In the genomic region with DNA sequence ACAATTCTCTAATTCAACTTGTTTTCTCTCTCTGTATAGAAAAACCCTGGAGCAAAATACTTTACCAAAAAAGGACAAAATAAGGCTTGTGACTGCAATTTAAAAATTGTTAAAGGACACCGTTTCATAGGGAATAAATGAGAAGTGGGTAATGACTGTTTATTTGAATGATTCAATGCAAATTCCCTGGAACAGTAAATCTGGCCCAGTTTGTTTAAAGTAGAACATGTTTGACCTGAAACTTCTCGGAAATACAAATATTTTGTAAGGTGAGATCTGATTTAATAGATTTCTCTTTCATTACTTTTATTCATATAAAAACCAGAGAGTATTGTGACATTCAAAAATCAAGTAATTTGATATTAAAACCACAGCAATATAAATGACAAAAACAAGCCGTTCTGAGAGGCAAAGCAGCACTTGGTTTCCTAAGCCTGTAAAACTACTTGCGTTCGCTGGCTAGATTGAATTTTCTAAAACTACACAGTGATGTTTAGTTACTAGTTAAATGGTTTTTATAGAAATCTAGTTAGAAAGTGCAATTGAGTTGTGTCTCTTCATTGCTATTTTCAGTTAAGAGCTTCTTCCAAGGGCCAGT, we compare ENCODE assay signal across 11 cellular contexts.
DNase-seq lines count a peak whose midpoint lies in the region; ATAC-seq, FAIRE-seq and TF ChIP-seq lines count a peak whose summit lies in the region.
"Had no signal": no experiment of that assay in that cellular context is flagged by ENCODE, and none has a peak within 500 bp of the region (broad histone marks: within the 10 kb centered on the region; RNA-seq: fewer than 3 reads in every experiment).

No MANE protein-coding gene starts in this region.

- CTCF ChIA-PET in PC-9 (lab: Charles Lee), result no interaction called here

- H3K4me1 ChIP-seq in PC-9 (replicated peaks; ENCODE audit: insufficient read depth) (peaks cover 18% of the 10 kb centered on the region), muscle layer of duodenum (ENCODE audit: control insufficient read depth in 1 of 2, insufficient read depth in 2 of 2, low read length in 2 of 2) (no peaks in the 10 kb centered on the region)

- H3K4me1 Mint-ChIP-seq in type B pancreatic cell (ENCODE audit: unreplicated experiment), result peaks cover 9% of the 10 kb centered on the region

- no peaks in the 10 kb centered on the region for H3K36me3 Mint-ChIP-seq in type B pancreatic cell

- DNase-seq in PC-9, result peak in 1 of 2 experiments; percentile 70
- no peak for DNase-seq in coronary artery (ENCODE audit: low spot score)
- DNase-seq in type B pancreatic cell (ENCODE audit: extremely low spot score, unreplicated experiment), result no peak
- DNase-seq in frontal cortex (ENCODE audit: low spot score in 2 of 2), result no peak
- DNase-seq in urothelium cell line (ENCODE audit: low spot score), result no peak
- DNase-seq: activated effector memory CD4-positive, alpha-beta T cell treated with anti-CD3 and anti-CD28 coated beads, Interleukin-2, amount 50 U/mL, for 16 hours; cerebellar nuclear complex; left colon; stimulated activated naive CD8-positive, alpha-beta T cell treated with anti-CD3 and anti-CD28 coated beads, Interleukin-15, amount 100 ng/mL, for 72 hours had no signal

- peak overlapping the region; percentile 92 for H3K27ac Mint-ChIP-seq in type B pancreatic cell
- H3K27ac Mint-ChIP-seq: stimulated activated naive CD8-positive, alpha-beta T cell treated with anti-CD3 and anti-CD28 coated beads, Interleukin-15, amount 100 ng/mL, for 72 hours had no signal

- TF ChIP-seq CTCF in PC-9 (conservative IDR thresholded peaks at IDR 0.05) (no peak), coronary artery (IDR thresholded peaks at IDR 0.05) (no peak), type B pancreatic cell (conservative IDR thresholded peaks at IDR 0.05) (no peak)

- H3K27me3 ChIP-seq in PC-9 (ENCODE audit: insufficient read depth, low read depth), result no peaks in the 10 kb centered on the region
- no peaks in the 10 kb centered on the region for H3K27me3 ChIP-seq in muscle layer of duodenum (ENCODE audit: low read depth, low read length)

- no peak for ATAC-seq in HG03095 (IDR thresholded peaks at IDR 0.05; ENCODE audit: unreplicated experiment)
- ATAC-seq: left colon; stimulated activated naive CD8-positive, alpha-beta T cell treated with anti-CD3 and anti-CD28 coated beads, Interleukin-15, amount 100 ng/mL, for 72 hours had no signal

- TSS peak; percentile 42 for BruUV-seq in PC-9 (replicated peaks; lab: Mats Ljungman, UMichigan)

- H3F3A ChIP-seq in PC-9 (ENCODE audit: insufficient read depth, low read depth), result peaks cover 15% of the 10 kb centered on the region

- no peak overlapping the region for H3K4me3 Mint-ChIP-seq in type B pancreatic cell
- H3K4me3 Mint-ChIP-seq: stimulated activated naive CD8-positive, alpha-beta T cell treated with anti-CD3 and anti-CD28 coated beads, Interleukin-15, amount 100 ng/mL, for 72 hours had no signal

- FAIRE-seq in frontal cortex (lab: Jason Lieb, UNC) (no peak), urothelium cell line (lab: Jason Lieb, UNC) (no peak)

- POLR2A ChIA-PET in PC-9 (lab: Charles Lee; ENCODE audit: unreplicated experiment), result interaction anchor here (0.7 kb wide), 2 partner anchors 290 to 508 kb away, joined by 7 to 9 read pairs; no protein-coding TSS in a partner anchor

- intact Hi-C loops in PC-9 (cut with micrococcal nuclease; ENCODE audit: unreplicated experiment), result loop anchor here (5.0 kb wide), 1 partner anchor 373 kb away; no protein-coding TSS in a partner anchor

- H3K79me2 ChIP-seq in PC-9 (ENCODE audit: low read depth), result no peaks in the 10 kb centered on the region

- H3K9me3 ChIP-seq in PC-9 (ENCODE audit: insufficient read depth, low read depth) (no peaks in the 10 kb centered on the region; the same call in 1 of the 2 replicates), muscle layer of duodenum (ENCODE audit: control insufficient read depth in 1 of 2, low read length in 2 of 2) (no peaks in the 10 kb centered on the region)

- no peaks in the 10 kb centered on the region for H3K36me3 ChIP-seq in PC-9 (ENCODE audit: low read depth)
- H3K36me3 ChIP-seq in muscle layer of duodenum (ENCODE audit: control insufficient read depth in 1 of 2, insufficient read depth in 2 of 2, low read length in 2 of 2), result no peaks in the 10 kb centered on the region

- H2AFZ ChIP-seq in PC-9, result peak overlapping the region; percentile 46

- no peaks in the 10 kb centered on the region for H3K9me3 Mint-ChIP-seq in type B pancreatic cell
- H3K9me3 Mint-ChIP-seq: stimulated activated naive CD8-positive, alpha-beta T cell treated with anti-CD3 and anti-CD28 coated beads, Interleukin-15, amount 100 ng/mL, for 72 hours had no signal

- peak overlapping the region; percentile 78 for H3K4me2 ChIP-seq in PC-9

- no peaks in the 10 kb centered on the region for H4K20me1 ChIP-seq in PC-9 (ENCODE audit: insufficient read depth)

- H3K4me3 ChIP-seq in PC-9 (no peak overlapping the region; the same call in 1 of the 2 replicates), coronary artery (peak overlapping the region; percentile 34), muscle layer of duodenum (ENCODE audit: low read depth in 1 of 2, low read length in 2 of 2) (no peak overlapping the region)

- peak overlapping the region; percentile 97 for H3K27ac ChIP-seq in PC-9
- peak overlapping the region; percentile 53 to 75 for H3K27ac ChIP-seq in coronary artery
- H3K27ac ChIP-seq in muscle layer of duodenum (ENCODE audit: low read length), result peak overlapping the region; percentile 53

- peaks cover 5% of the 10 kb centered on the region for H3K27me3 Mint-ChIP-seq in type B pancreatic cell

- H3K9me2 ChIP-seq in PC-9 (ENCODE audit: insufficient read depth), result no peaks in the 10 kb centered on the region
